In genomic region chr17:67374329-67375053, GRCh38 we compare ENCODE assay signal across 1 cellular context.
A peak's percentile ranks its signal among the peaks of the same experiment; 100 is the strongest.
TF ChIP-seq lines count a peak whose summit lies in the region.

No MANE protein-coding gene starts in this region.

TF ChIP-seq in K562, 482 proteins besides CTCF, POLR2A, EP300 and RAD21 (continued from another document and continues in another):
- TF ChIP-seq BCLAF1 (IDR thresholded peaks at IDR 0.05; ENCODE audit: borderline replicate concordance in 1 of 2, control insufficient read depth in 1 of 2, low read depth in 2 of 2, low read length in 1 of 2) (no peak), ZNF398 (CRISPR knock-in tag; IDR thresholded peaks at IDR 0.05) (no peak), JUND (IDR thresholded peaks at IDR 0.05; ENCODE audit: borderline replicate concordance, low read depth, low read length) (0 out of 2 replicates have a peak, but pooled peaks have one; percentile 3), JUND (tag; IDR thresholded peaks at IDR 0.05; ENCODE audit: borderline replicate concordance, low read depth, low read length) (peak; percentile 67; the same call in 2 of the 3 replicates), SMAD1 (IDR thresholded peaks at IDR 0.05; ENCODE audit: low read depth, low read length, partially characterized antibody) (peak; percentile 16), THAP12 (CRISPR knock-in tag; IDR thresholded peaks at IDR 0.05) (no peak), DEAF1 (CRISPR knock-in tag; IDR thresholded peaks at IDR 0.05) (peak; percentile 46; the same call in 1 of the 2 replicates), CEBPZ (IDR thresholded peaks at IDR 0.05; ENCODE audit: borderline replicate concordance, low read depth, low read length) (no peak), ZC3H8 (IDR thresholded peaks at IDR 0.05) (no peak), U2AF1 (optimal IDR thresholded peaks at IDR 0.05; ENCODE audit: low read depth, low read length) (no peak), ADNP (tag; IDR thresholded peaks at IDR 0.05) (peak; percentile 50), FOXK2 (conservative IDR thresholded peaks at IDR 0.05 in 1 of 2, IDR thresholded peaks at IDR 0.05 in 1 of 2; ENCODE audit: low read depth in 2 of 2) (peak; percentile 62 to 73; a peak in 3 of 4 replicates), ATF7 (IDR thresholded peaks at IDR 0.05) (peak; percentile 74), MTA2 (IDR thresholded peaks at IDR 0.05; ENCODE audit: low read depth) (peak; percentile 88), SMARCE1 (IDR thresholded peaks at IDR 0.05) (peak; percentile 90), HDAC2 (IDR thresholded peaks at IDR 0.05) (peak; percentile 87), TFAP4 (CRISPR knock-in tag; IDR thresholded peaks at IDR 0.05; ENCODE audit: borderline replicate concordance) (peak; percentile 66), MEF2D (tag; conservative IDR thresholded peaks at IDR 0.05; ENCODE audit: low read depth) (0 out of 2 replicates have a peak, but pooled peaks have one; percentile 41), ZNF668 (CRISPR knock-in tag; IDR thresholded peaks at IDR 0.05) (no peak), ZBTB12 (CRISPR knock-in tag; IDR thresholded peaks at IDR 0.05) (no peak), SP1 (CRISPR knock-in tag; IDR thresholded peaks at IDR 0.05) (peak; percentile 61; the same call in 1 of the 2 replicates), SIRT6 (IDR thresholded peaks at IDR 0.05; ENCODE audit: low read depth, low read length) (no peak), CCNT2 (IDR thresholded peaks at IDR 0.05; ENCODE audit: borderline replicate concordance, extremely low read depth, insufficient read length, low read depth, low read length) (peak; percentile 91), KLF16 (IDR thresholded peaks at IDR 0.05) (peak; percentile 94), ZNF79 (CRISPR knock-in tag; IDR thresholded peaks at IDR 0.05; ENCODE audit: low read depth) (no peak), ZNF445 (CRISPR knock-in tag; IDR thresholded peaks at IDR 0.05; ENCODE audit: low read depth) (no peak), CHCHD3 (CRISPR knock-in tag; IDR thresholded peaks at IDR 0.05) (no peak), ZNF274 (IDR thresholded peaks at IDR 0.05; ENCODE audit: borderline replicate concordance, low read depth, low read length) (peak; percentile 74), SIN3B (IDR thresholded peaks at IDR 0.05; ENCODE audit: low read depth) (no peak), ATF3 (IDR thresholded peaks at IDR 0.05) (no peak), ATF3 (CRISPR knock-in tag; conservative IDR thresholded peaks at IDR 0.05) (peak; percentile 54; the same call in 1 of the 2 replicates), FOXK1 (CRISPR knock-in tag; IDR thresholded peaks at IDR 0.05; ENCODE audit: borderline replicate concordance) (peak; percentile 29; the same call in 1 of the 2 replicates), ZNF282 (CRISPR knock-in tag; IDR thresholded peaks at IDR 0.05) (no peak), ELF4 (CRISPR knock-in tag; IDR thresholded peaks at IDR 0.05) (peak; percentile 57; the same call in 1 of the 2 replicates), BCOR (IDR thresholded peaks at IDR 0.05) (peak; percentile 82), ZBTB11 (CRISPR knock-in tag; IDR thresholded peaks at IDR 0.05) (peak in 1 of 3 experiments; percentile 75; a peak in 2 of 6 replicates), RHOXF2B (CRISPR knock-in tag; conservative IDR thresholded peaks at IDR 0.05) (no peak), GATAD2B (IDR thresholded peaks at IDR 0.05; ENCODE audit: borderline replicate concordance) (peak; percentile 52; the same call in 1 of the 2 replicates), MEF2A (IDR thresholded peaks at IDR 0.05; ENCODE audit: control insufficient read depth, low read depth, low read length) (0 out of 2 replicates have a peak, but pooled peaks have one; percentile 15), PML (IDR thresholded peaks at IDR 0.05; ENCODE audit: low read length) (peak; percentile 86), MTA1 (IDR thresholded peaks at IDR 0.05; ENCODE audit: borderline replicate concordance) (peak; percentile 30; the same call in 1 of the 2 replicates), TBL1XR1 (IDR thresholded peaks at IDR 0.05; ENCODE audit: low read length in 2 of 2) (peak in 1 of 2 experiments; percentile 48; a peak in 3 of 4 replicates), FOSL1 (tag; conservative IDR thresholded peaks at IDR 0.05) (peak; percentile 65), CEBPG (CRISPR knock-in tag; IDR thresholded peaks at IDR 0.05) (peak; percentile 43; the same call in 1 of the 2 replicates), CEBPG (tag; conservative IDR thresholded peaks at IDR 0.05 in 1 of 2, IDR thresholded peaks at IDR 0.05 in 1 of 2) (no peak)
